Comparison of ENCODE assay signal across 8 cellular contexts in the genomic region with DNA sequence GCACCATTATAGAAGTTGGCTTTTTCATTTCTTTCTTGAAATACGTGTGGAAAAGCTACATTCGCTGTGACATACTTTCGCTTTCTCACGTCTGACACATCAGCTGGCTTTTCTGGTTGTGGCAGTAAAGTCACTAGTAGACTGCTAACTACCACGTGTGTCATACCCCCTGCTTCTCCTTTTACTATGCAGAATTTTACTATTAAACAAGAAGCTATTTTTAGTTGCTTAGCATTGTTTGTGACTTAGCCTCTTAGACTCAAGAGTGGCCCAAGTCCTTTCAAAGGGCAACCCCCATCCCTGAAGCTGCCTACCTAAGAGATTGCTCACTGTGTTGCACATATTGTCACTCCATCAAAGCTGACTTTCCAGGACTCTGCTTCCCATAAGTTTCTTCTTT. TPM values are rescaled to one million over a fixed set of nuclear protein-coding genes. Genes with fewer than 3 reads are reported as not detected.
DNase-seq lines count a peak whose midpoint lies in the region; ATAC-seq and TF ChIP-seq lines count a peak whose summit lies in the region.

No MANE protein-coding gene starts in this region.

- TF ChIP-seq CTCF in PC-9 (conservative IDR thresholded peaks at IDR 0.05): no peak

- intact Hi-C loops in PC-9 (cut with micrococcal nuclease; ENCODE audit: unreplicated experiment) (no loop called here), Right ventricle myocardium superior (cut with DNase I) (no loop called here)

- no peaks in the 10 kb centered on the region for H4K20me1 ChIP-seq in PC-9 (ENCODE audit: insufficient read depth)

- H3K4me3 ChIP-seq in PC-9: peak overlapping the region; percentile 57
- peak overlapping the region; percentile 61 for H3K4me3 ChIP-seq in skeletal muscle satellite cell (ENCODE audit: low read length)

- no peaks in the 10 kb centered on the region for H3K79me2 ChIP-seq in PC-9 (ENCODE audit: low read depth)

- H3F3A ChIP-seq in PC-9 (ENCODE audit: insufficient read depth, low read depth): no peaks in the 10 kb centered on the region

- peak overlapping the region; percentile 77 for H2AFZ ChIP-seq in PC-9

- H3K4me1 ChIP-seq in PC-9 (replicated peaks; ENCODE audit: insufficient read depth) (peaks cover 6% of the 10 kb centered on the region), skeletal muscle satellite cell (ENCODE audit: control insufficient read depth, insufficient read depth, low read length) (no peaks in the 10 kb centered on the region)

- no peak overlapping the region for H3K27ac ChIP-seq in PC-9

- DNase-seq in PC-9: peak in 1 of 2 experiments; percentile 61
- DNase-seq in astrocyte of the hippocampus (ENCODE audit: low read depth, low spot score): peak; percentile 59
- DNase-seq in NCI-H1105 (lab: John Stamatoyannopoulos, UW): no peak
- no peak for DNase-seq in NCI-H774 (lab: John Stamatoyannopoulos, UW)
- no peak for DNase-seq in Right ventricle myocardium superior

- ATAC-seq in GM18502 (IDR thresholded peaks at IDR 0.05; ENCODE audit: poor library complexity, unreplicated experiment) (peak; percentile 87), HG02678 (IDR thresholded peaks at IDR 0.05; ENCODE audit: unreplicated experiment) (peak; percentile 81), Right ventricle myocardium superior (ENCODE audit: poor library complexity) (no peak)

- peak overlapping the region; percentile 82 for H3K4me2 ChIP-seq in PC-9
- H3K4me2 ChIP-seq in skeletal muscle satellite cell (ENCODE audit: low read length): peak overlapping the region; percentile 91

- BruUV-seq in PC-9 (replicated peaks; lab: Mats Ljungman, UMichigan): no TSS peak

- peak overlapping the region; percentile 41 for H3K9ac ChIP-seq in skeletal muscle satellite cell (ENCODE audit: low read depth, low read length)

- no peaks in the 10 kb centered on the region for H3K9me2 ChIP-seq in PC-9 (ENCODE audit: insufficient read depth)

- no peaks in the 10 kb centered on the region for H3K27me3 ChIP-seq in PC-9 (ENCODE audit: insufficient read depth, low read depth)
- H3K27me3 ChIP-seq in skeletal muscle satellite cell (ENCODE audit: control insufficient read depth, insufficient read depth, low read length): no peaks in the 10 kb centered on the region

- H3K36me3 ChIP-seq in PC-9 (ENCODE audit: low read depth) (no peaks in the 10 kb centered on the region), skeletal muscle satellite cell (ENCODE audit: insufficient read depth, low read length) (no peaks in the 10 kb centered on the region)

- H3K9me3 ChIP-seq in PC-9 (ENCODE audit: insufficient read depth, low read depth) (no peaks in the 10 kb centered on the region), skeletal muscle satellite cell (replicated peaks; ENCODE audit: low read length) (no peaks in the 10 kb centered on the region)

- POLR2A ChIA-PET in PC-9 (lab: Charles Lee; ENCODE audit: unreplicated experiment): no interaction called here

- CTCF ChIA-PET in PC-9 (lab: Charles Lee): no interaction called here

RNA-seq across cellular contexts. Expression of a gene that starts 2.1 kb away (rescaled TPM):
- total RNA-seq in PC-9 (2021) (not detected in 2 replicates), Right ventricle myocardium superior (not detected)
- not detected in 2 replicates for total RNA-seq in skeletal muscle satellite cell (2012; rRNA removed)
